Comparison of ENCODE assay signal across 2 cellular contexts in genomic region chr9:90842378-90842777, GRCh38.
TF ChIP-seq lines count a peak whose summit lies in the region.

No MANE protein-coding gene starts in this region.

TF ChIP-seq in HepG2, 621 proteins besides CTCF, POLR2A, EP300 and RAD21:
- 0 out of 2 replicates have a peak, but pooled peaks have one; percentile 0 for TF ChIP-seq ZNF646 (CRISPR knock-in tag; IDR thresholded peaks at IDR 0.05)
- 0 out of 2 replicates have a peak, but pooled peaks have one; percentile 2 for TF ChIP-seq MNT (IDR thresholded peaks at IDR 0.05)
- peak; percentile 61; the same call in 1 of the 2 replicates for TF ChIP-seq ATM (IDR thresholded peaks at IDR 0.05; ENCODE audit: borderline replicate concordance)
- TF ChIP-seq ZIK1 (CRISPR knock-in tag; IDR thresholded peaks at IDR 0.05; ENCODE audit: borderline replicate concordance, low read depth) = no peak
- no peak for TF ChIP-seq HCFC1 (IDR thresholded peaks at IDR 0.05; ENCODE audit: low read depth, low read length)
- peak; percentile 85 for TF ChIP-seq PHB2 (IDR thresholded peaks at IDR 0.05; ENCODE audit: partially characterized antibody)
- 0 out of 2 replicates have a peak, but pooled peaks have one; percentile 68 for TF ChIP-seq SOX6 (IDR thresholded peaks at IDR 0.05)
- no peak for TF ChIP-seq SOX6 (CRISPR knock-in tag; IDR thresholded peaks at IDR 0.05)
- no peak for TF ChIP-seq ZFAT (CRISPR knock-in tag; conservative IDR thresholded peaks at IDR 0.05)
- no peak for TF ChIP-seq ZNF235 (CRISPR knock-in tag; IDR thresholded peaks at IDR 0.05; ENCODE audit: borderline replicate concordance)
- TF ChIP-seq TGIF2 (CRISPR knock-in tag; IDR thresholded peaks at IDR 0.05) = no peak
- TF ChIP-seq RORA (CRISPR knock-in tag; IDR thresholded peaks at IDR 0.05) = no peak
- TF ChIP-seq ZNF468 (CRISPR knock-in tag; IDR thresholded peaks at IDR 0.05) = no peak
- TF ChIP-seq ZBTB21 (CRISPR knock-in tag; IDR thresholded peaks at IDR 0.05) = no peak

TF ChIP-seq in IMR-90, 13 proteins besides CTCF, POLR2A, EP300 and RAD21:
- TF ChIP-seq MAZ (IDR thresholded peaks at IDR 0.05; ENCODE audit: borderline replicate concordance, low read depth, low read length) (no peak), BHLHE40 (IDR thresholded peaks at IDR 0.05; ENCODE audit: low read depth, low read length) (no peak), NFE2L2 (IDR thresholded peaks at IDR 0.05; ENCODE audit: low read depth, low read length) (no peak)
